ENCODE assay signal across 22 cellular contexts in the genomic region with DNA sequence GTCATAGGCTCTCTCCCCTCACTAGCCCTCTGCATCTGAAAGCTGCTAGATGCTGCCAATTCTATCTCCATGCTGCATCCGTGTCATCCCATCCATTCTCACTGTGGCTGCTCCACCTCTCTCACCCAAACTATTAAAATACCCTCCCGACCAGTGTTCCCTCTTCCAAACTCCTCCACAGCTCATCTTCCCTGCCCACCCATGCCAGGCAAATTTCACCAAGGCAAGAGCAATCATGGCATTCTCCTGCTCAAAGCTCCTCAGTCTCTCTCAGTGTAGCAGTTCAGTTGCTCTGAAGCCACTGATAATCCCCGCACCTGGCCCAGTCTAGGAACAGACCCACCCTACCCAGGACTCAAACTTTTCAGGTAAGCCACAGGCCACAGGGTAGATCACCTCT.
"Had no signal": no experiment of that assay in that cellular context is flagged by ENCODE, and none has a peak within 500 bp of the region (broad histone marks: within the 10 kb centered on the region; RNA-seq: fewer than 3 reads in every experiment).

No MANE protein-coding gene starts in this region.

- H3K4me1 Mint-ChIP-seq: memory B cell had no signal

- H3K27me3 ChIP-seq: dorsolateral prefrontal cortex, gastrocnemius medialis, heart right ventricle, left lung had no signal

- H3K36me3 Mint-ChIP-seq: memory B cell had no signal

- DNase-seq: dermis blood vessel endothelial cell; dorsolateral prefrontal cortex; effector CD4-positive, alpha-beta T cell; effector memory CD4-positive, alpha-beta T cell; esophagus squamous epithelium; foreskin fibroblast; foreskin melanocyte; gastrocnemius medialis; glutamatergic neuron; heart right ventricle; hippocampal formation; left cardiac atrium; left lung; left ventricle myocardium superior; lower lobe of right lung; mesendoderm; midbrain had no signal

- H3K27ac Mint-ChIP-seq: memory B cell had no signal

- H3K4me3 Mint-ChIP-seq: memory B cell had no signal

- ATAC-seq: gastrocnemius medialis, heart right ventricle, left cardiac atrium, left lung, left ventricle myocardium superior, lower lobe of right lung had no signal

- FAIRE-seq: colon, islet of Langerhans, keratinocyte had no signal

- H3K36me3 ChIP-seq: esophagus squamous epithelium, gastrocnemius medialis, heart right ventricle, left lung, lower lobe of right lung had no signal

- H3K4me3 ChIP-seq: coronary artery, dorsolateral prefrontal cortex, esophagus squamous epithelium, gastrocnemius medialis, heart right ventricle, left lung, lower lobe of right lung had no signal
